Comparison of ENCODE assay signal across 10 cellular contexts in genomic region chr7:26183545-26184282, GRCh38. TPM values are rescaled to one million over a fixed set of nuclear protein-coding genes. Genes with fewer than 3 reads are reported as not detected.
A peak's percentile ranks its signal among the peaks of the same experiment; 100 is the strongest.
DNase-seq lines count a peak whose midpoint lies in the region; ATAC-seq and TF ChIP-seq lines count a peak whose summit lies in the region.
"Had no signal": no experiment of that assay in that cellular context is flagged by ENCODE, and none has a peak within 500 bp of the region (broad histone marks: within the 10 kb centered on the region; RNA-seq: fewer than 3 reads in every experiment).

No MANE protein-coding gene starts in this region.

- no peak overlapping the region for H3K27ac Mint-ChIP-seq in neural progenitor cell

- no peak for ATAC-seq in GM18511 (IDR thresholded peaks at IDR 0.05; ENCODE audit: unreplicated experiment)

- H3K27ac ChIP-seq in neural progenitor cell = peak overlapping the region; percentile 62
- H3K27ac ChIP-seq in coronary artery = peak overlapping the region in 1 of 2 donors; percentile 34
- H3K27ac ChIP-seq: transverse colon had no signal

- H3K4me3 ChIP-seq in adipocyte (ENCODE audit: low read length) (no peak overlapping the region), neural progenitor cell (no peak overlapping the region), coronary artery (no peak overlapping the region)
- H3K4me3 ChIP-seq: transverse colon had no signal

- H3K4me3 Mint-ChIP-seq in neural progenitor cell = no peak overlapping the region

- peaks cover 15% of the 10 kb centered on the region for H3K4me1 Mint-ChIP-seq in neural progenitor cell

- peaks cover 5% of the 10 kb centered on the region for H3K27me3 Mint-ChIP-seq in neural progenitor cell (ENCODE audit: insufficient read depth, low read depth)

- H3K79me2 ChIP-seq in neural progenitor cell (ENCODE audit: low read depth) = peaks cover 10% of the 10 kb centered on the region

- no peaks in the 10 kb centered on the region for H3K9me3 ChIP-seq in adipocyte (ENCODE audit: control insufficient read depth, low read length)
- H3K9me3 ChIP-seq in neural progenitor cell (ENCODE audit: low read depth) = no peaks in the 10 kb centered on the region
- H3K9me3 ChIP-seq: transverse colon had no signal

- H3K36me3 ChIP-seq in adipocyte (ENCODE audit: control insufficient read depth, insufficient read depth, low read length, severe bottlenecking) = peaks cover 26% of the 10 kb centered on the region
- H3K36me3 ChIP-seq in neural progenitor cell = peaks cover under 1% of the 10 kb centered on the region

- peaks cover 70% of the 10 kb centered on the region for H3F3A ChIP-seq in neural progenitor cell (ENCODE audit: low read depth)

- H3K27me3 ChIP-seq in adipocyte (replicated peaks; ENCODE audit: control insufficient read depth, insufficient read depth, low read length) = no peaks in the 10 kb centered on the region
- H3K27me3 ChIP-seq in neural progenitor cell = no peaks in the 10 kb centered on the region
- H3K27me3 ChIP-seq: transverse colon had no signal

- peaks cover 42% of the 10 kb centered on the region for H3K4me1 ChIP-seq in adipocyte (ENCODE audit: control insufficient read depth, insufficient read depth, low read length)
- H3K4me1 ChIP-seq in neural progenitor cell = no peaks in the 10 kb centered on the region
- H3K4me1 ChIP-seq: transverse colon had no signal

- H3K36me3 Mint-ChIP-seq in neural progenitor cell = peaks cover 22% of the 10 kb centered on the region

- DNase-seq in NCI-H2171 treated with DMSO at 0.1 percent for 48 hours (lab: John Stamatoyannopoulos, UW) (peak; percentile 24), NCI-H2171 (lab: John Stamatoyannopoulos, UW) (no peak), NAMALWA (ENCODE audit: low spot score) (peak; percentile 58), adipocyte (ENCODE audit: low read depth) (no peak), neural progenitor cell (ENCODE audit: low spot score) (no peak), coronary artery (ENCODE audit: low spot score) (no peak), kidney tubule cell (ENCODE audit: low spot score) (no peak)
- DNase-seq: nucleus accumbens, transverse colon had no signal

- no peaks in the 10 kb centered on the region for H3K9me3 Mint-ChIP-seq in neural progenitor cell

- H3K4me2 ChIP-seq in neural progenitor cell = no peak overlapping the region

- H3K9ac ChIP-seq in adipocyte (ENCODE audit: low read length) = peak overlapping the region; percentile 5
- no peak overlapping the region for H3K9ac ChIP-seq in neural progenitor cell

- peaks cover 28% of the 10 kb centered on the region for H4K20me1 ChIP-seq in neural progenitor cell (ENCODE audit: low read depth)

- TF ChIP-seq CTCF in neural progenitor cell (IDR thresholded peaks at IDR 0.05) = no peak
- no peak for TF ChIP-seq CTCF in coronary artery (IDR thresholded peaks at IDR 0.05)

- no peak overlapping the region for H2AFZ ChIP-seq in neural progenitor cell (replicated peaks)

RNA-seq across cellular contexts. Expression of gene HNRNPA2B1, which starts 16.8 kb away (rescaled TPM):
- 552 and 601 TPM in 2 replicates for total RNA-seq in neural progenitor cell (ENCODE audit: low replicate concordance)

RNA-seq across cellular contexts. Expression of gene CBX3, which starts 17.8 kb away (rescaled TPM):
- total RNA-seq in neural progenitor cell (ENCODE audit: low replicate concordance) = 249 and 360 TPM in 2 replicates

RNA-seq across cellular contexts. Expression of gene NFE2L3, which starts 31.7 kb away (rescaled TPM):
- total RNA-seq in neural progenitor cell (ENCODE audit: low replicate concordance) = 6.2 and 6.9 TPM in 2 replicates

Comparison
In these comparisons a context has a peak if more than half of its experiments do, and no peak if none do; other contexts are left out.
1. DNase-seq: peak in NCI-H2171 treated with DMSO at 0.1 percent for 48 hours (single experiment) and NAMALWA (single experiment); none in NCI-H2171 (single experiment), adipocyte (single experiment), neural progenitor cell (single experiment), coronary artery (single experiment) and kidney tubule cell (single experiment).